In the genomic region with DNA sequence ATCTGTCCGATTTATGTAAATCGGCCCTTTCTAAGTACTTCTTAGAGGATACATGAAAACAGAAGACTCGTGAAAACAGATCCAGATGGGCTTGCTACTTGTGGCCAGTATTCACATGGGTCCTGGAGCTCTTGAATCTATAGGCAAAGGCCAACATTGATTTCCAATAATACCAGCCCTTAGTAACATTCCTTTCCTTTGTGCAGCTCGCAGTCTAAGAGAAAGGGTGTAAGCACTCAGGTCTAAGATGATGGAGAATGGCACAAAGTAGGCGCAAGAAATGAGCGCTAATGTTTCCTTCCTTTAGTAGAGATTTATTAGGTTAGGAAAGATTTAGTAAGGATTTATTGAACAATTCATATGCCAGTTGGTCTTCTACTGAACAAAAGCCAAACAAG, we compare ENCODE assay signal across 1 cellular context.
TF ChIP-seq lines count a peak whose summit lies in the region.

No MANE protein-coding gene starts in this region.

TF ChIP-seq in endothelial cell of umbilical vein, 7 proteins besides CTCF, POLR2A, EP300 and RAD21:
- TF ChIP-seq EZH2 (IDR thresholded peaks at IDR 0.05; ENCODE audit: borderline replicate concordance, low read depth, low read length, severe bottlenecking) (no peak), POLR2AphosphoS5 (IDR thresholded peaks at IDR 0.05; ENCODE audit: insufficient read depth, low read depth, low read length) (no peak), FOS (IDR thresholded peaks at IDR 0.05; ENCODE audit: borderline replicate concordance, insufficient read depth, low read length) (no peak), MAX (IDR thresholded peaks at IDR 0.05; ENCODE audit: insufficient read depth, insufficient read length) (no peak), GATA2 (IDR thresholded peaks at IDR 0.05; ENCODE audit: insufficient read depth, insufficient read length, low read depth, low read length) (no peak), MYC (IDR thresholded peaks at IDR 0.05; ENCODE audit: low read depth, low read length) (no peak), JUN (IDR thresholded peaks at IDR 0.05; ENCODE audit: borderline replicate concordance, insufficient read depth, insufficient read length, low read depth) (no peak)
